ENCODE assay signal across 7 cellular contexts in genomic region chr18:65091737-65092329, GRCh38.
DNase-seq lines count a peak whose midpoint lies in the region; ATAC-seq, FAIRE-seq and TF ChIP-seq lines count a peak whose summit lies in the region.

No MANE protein-coding gene starts in this region.

- TF ChIP-seq CTCF in LNCAP (IDR thresholded peaks at IDR 0.05), result peak; percentile 64
- TF ChIP-seq CTCF in right lobe of liver (IDR thresholded peaks at IDR 0.05), result peak; percentile 35 to 61 (median 51)

- intact Hi-C loops in right lobe of liver (cut with DNase I), result no loop called here

- H3K9me3 ChIP-seq in right lobe of liver, result no peaks in the 10 kb centered on the region

- no peak overlapping the region for H3K4me3 ChIP-seq in right lobe of liver

- 9% methylated on average over 4 of the region's 4 CpGs for WGBS in right lobe of liver (ENCODE audit: insufficient coverage, low coverage, low lambda C conversion rate, missing lambda C conversion rate)

- ATAC-seq in GM18498 (IDR thresholded peaks at IDR 0.05; ENCODE audit: unreplicated experiment) (peak; percentile 54), right lobe of liver (peak; percentile 67 to 74 (median 71)), HG02678 (IDR thresholded peaks at IDR 0.05; ENCODE audit: unreplicated experiment) (no peak)

- H3K27me3 ChIP-seq in right lobe of liver, result no peaks in the 10 kb centered on the region

- FAIRE-seq in TTC549 (lab: Jason Lieb, UNC), result peak; percentile 17

- H3K27ac ChIP-seq in right lobe of liver, result no peak overlapping the region

- no peaks in the 10 kb centered on the region for H3K4me1 ChIP-seq in right lobe of liver

- DNase-seq in right lobe of liver (no peak), NCI-H226 (no peak)
- DNase-seq in activated CD4-positive, CD25-positive, alpha-beta regulatory T cell treated with anti-CD3 and anti-CD28 coated beads, Interleukin-2, amount 50 U/mL, for 72 hours, result no peak

- no peaks in the 10 kb centered on the region for H3K36me3 ChIP-seq in right lobe of liver

- no peak for TF ChIP-seq POLR2A in right lobe of liver (IDR thresholded peaks at IDR 0.05)
